In the genomic region with DNA sequence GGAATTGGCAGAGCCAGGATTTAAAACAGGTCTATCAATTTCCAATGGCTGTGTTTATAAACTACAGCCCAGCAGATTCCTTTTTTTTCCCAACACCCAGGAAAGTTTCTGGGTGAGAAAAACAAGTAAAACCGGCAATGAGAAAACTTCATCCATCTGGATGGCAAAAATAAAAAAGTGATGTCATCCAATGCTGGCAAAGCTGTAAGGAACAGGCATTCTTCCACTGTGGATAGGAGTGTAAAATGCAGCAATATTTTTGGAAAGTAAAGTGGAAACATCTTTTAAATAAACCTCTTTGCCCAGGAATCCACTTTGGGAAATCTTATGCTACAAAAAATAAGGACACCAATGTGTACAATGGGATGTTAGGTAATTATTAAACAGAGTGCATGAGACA, we compare ENCODE assay signal across 28 cellular contexts.
DNase-seq lines count a peak whose midpoint lies in the region; ATAC-seq and TF ChIP-seq lines count a peak whose summit lies in the region.
"Had no signal": no experiment of that assay in that cellular context is flagged by ENCODE, and none has a peak within 500 bp of the region (broad histone marks: within the 10 kb centered on the region; RNA-seq: fewer than 3 reads in every experiment).

No MANE protein-coding gene starts in this region.

- H3K4me3 ChIP-seq in HCT116 (replicated peaks in 1 of 2; ENCODE audit: low read depth in 1 of 2, low read length in 2 of 2), result no peak overlapping the region
- H3K4me3 ChIP-seq in thoracic aorta, result no peak overlapping the region
- H3K4me3 ChIP-seq: A549, GM23338, HAP-1 had no signal

- peak; percentile 40 for DNase-seq in AG20443 (ENCODE audit: low spot score)
- no peak for DNase-seq in HCT116 (ENCODE audit: low read depth, low spot score)
- peak; percentile 74 for DNase-seq in fibroblast of peridontal ligament (ENCODE audit: extremely low read depth)
- no peak for DNase-seq in thoracic aorta (ENCODE audit: low spot score)
- DNase-seq in activated CD4-positive, alpha-beta T cell treated with anti-CD3 and anti-CD28 coated beads, Interleukin-2, amount 10 ng/mL, durations not matched to agents 24 days and 14 days, result no peak
- no peak for DNase-seq in islet precursor cell
- DNase-seq: C1 segment of cervical spinal cord; Calu3; CD8-positive, alpha-beta T cell; EL; GF-D8; IMR-90; MV-4-11; NCI-H1105 treated with DMSO at 0.1 percent for 48 hours; NCI-H1694; NCI-H2081; NCI-H2171; NCI-H345; NCI-H524; NCI-H774; NK-92 treated with Interleukin-12 subunit alpha and Interleukin-12 subunit beta, amount 100 ng/mL, for 24 hours; SIG-M5; SK-N-SH had no signal

- no peak for ATAC-seq in HCT116
- ATAC-seq in thoracic aorta (ENCODE audit: insufficient number of reproducible peaks, low FRiP score, low read depth), result peak; percentile 71
- no peak for ATAC-seq in GM21423 (IDR thresholded peaks at IDR 0.05; ENCODE audit: unreplicated experiment)
- ATAC-seq: A549; CD8-positive, alpha-beta T cell; GM23338; Panc1 had no signal

- TF ChIP-seq POLR2A in HCT116 (IDR thresholded peaks at IDR 0.05; ENCODE audit: borderline replicate concordance, extremely low read depth, insufficient read depth, insufficient read length), result no peak

- no TSS peak for BruUV-seq in HCT116 (replicated peaks; lab: Mats Ljungman, UMichigan)

- no peak overlapping the region for H3K9ac ChIP-seq in HCT116 (ENCODE audit: low read length)
- H3K9ac ChIP-seq: SK-N-SH had no signal

- no peaks in the 10 kb centered on the region for H3K9me3 Mint-ChIP-seq in activated CD4-positive, alpha-beta T cell treated with anti-CD3 and anti-CD28 coated beads, Interleukin-2, amount 10 ng/mL, durations not matched to agents 24 days and 14 days
- H3K9me3 Mint-ChIP-seq: CD8-positive, alpha-beta T cell; GM23338 had no signal

- no peaks in the 10 kb centered on the region for H3K27me3 ChIP-seq in HCT116 (ENCODE audit: insufficient read depth, low read length)
- no peaks in the 10 kb centered on the region for H3K27me3 ChIP-seq in thoracic aorta (replicated peaks; ENCODE audit: insufficient read depth)

- H4K20me1 ChIP-seq in HCT116 (ENCODE audit: insufficient read depth), result no peaks in the 10 kb centered on the region

- TF ChIP-seq CTCF in HCT116 (IDR thresholded peaks at IDR 0.05 in 2 of 3, conservative IDR thresholded peaks at IDR 0.05 in 1 of 3; ENCODE audit: borderline replicate concordance in 1 of 3, insufficient read depth in 1 of 3, low read depth in 2 of 3, low read length in 2 of 3) (no peak), thoracic aorta (IDR thresholded peaks at IDR 0.05) (no peak)

- H3K4me1 Mint-ChIP-seq in activated CD4-positive, alpha-beta T cell treated with anti-CD3 and anti-CD28 coated beads, Interleukin-2, amount 10 ng/mL, durations not matched to agents 24 days and 14 days, result no peaks in the 10 kb centered on the region
- H3K4me1 Mint-ChIP-seq: GM23338 had no signal

- H3K27ac ChIP-seq in HCT116 (ENCODE audit: low read depth, low read length) (no peak overlapping the region), thoracic aorta (peak overlapping the region; percentile 23 to 49)
- H3K27ac ChIP-seq: A549 had no signal

- H3K79me2 ChIP-seq in HCT116 (ENCODE audit: insufficient read depth, low read length), result no peaks in the 10 kb centered on the region

- peaks cover 29% of the 10 kb centered on the region for H3K27me3 Mint-ChIP-seq in activated CD4-positive, alpha-beta T cell treated with anti-CD3 and anti-CD28 coated beads, Interleukin-2, amount 10 ng/mL, durations not matched to agents 24 days and 14 days

- H3K36me3 ChIP-seq in HCT116 (ENCODE audit: control insufficient read depth in 1 of 2, insufficient read depth in 2 of 2, low read length in 2 of 2), result no peaks in the 10 kb centered on the region
- H3K36me3 ChIP-seq in thoracic aorta, result no peaks in the 10 kb centered on the region
- H3K36me3 ChIP-seq: HAP-1 had no signal

- RAD21 ChIA-PET in HCT116 (lab: Charles Lee; ENCODE audit: low non-redundant PET in 1 of 2, low total read pairs in 2 of 2, uncharacterized antibody in 2 of 2, unreplicated experiment in 2 of 2), result no interaction called here

- H2AFZ ChIP-seq in HCT116 (ENCODE audit: low read depth, low read length, poor library complexity, severe bottlenecking), result peak overlapping the region; percentile 4
- H2AFZ ChIP-seq: GM23338 had no signal

- POLR2A ChIA-PET in HCT116 (lab: Charles Lee), result no interaction called here

- H3K27ac Mint-ChIP-seq in activated CD4-positive, alpha-beta T cell treated with anti-CD3 and anti-CD28 coated beads, Interleukin-2, amount 10 ng/mL, durations not matched to agents 24 days and 14 days, result no peak overlapping the region
- H3K27ac Mint-ChIP-seq: CD8-positive, alpha-beta T cell; GM23338 had no signal

- H3K4me3 Mint-ChIP-seq in activated CD4-positive, alpha-beta T cell treated with anti-CD3 and anti-CD28 coated beads, Interleukin-2, amount 10 ng/mL, durations not matched to agents 24 days and 14 days, result no peak overlapping the region
- H3K4me3 Mint-ChIP-seq: CD8-positive, alpha-beta T cell; GM23338 had no signal

- no peak for TF ChIP-seq RAD21 in HCT116 (IDR thresholded peaks at IDR 0.05; ENCODE audit: low read depth)

- intact Hi-C loops in HCT116 (cut with micrococcal nuclease), result no loop called here
- intact Hi-C loops in activated CD4-positive, alpha-beta T cell treated with anti-CD3 and anti-CD28 coated beads, Interleukin-2, amount 10 ng/mL, durations not matched to agents 24 days and 14 days (cut with micrococcal nuclease), result no loop called here

- peaks cover 2 to 11% of the 10 kb centered on the region in 2 experiments; a peak in 3 of 4 replicates for H3K4me1 ChIP-seq in HCT116 (ENCODE audit: control insufficient read depth in 1 of 2, insufficient read depth in 2 of 2, low read length in 2 of 2)
- H3K4me1 ChIP-seq in thoracic aorta (ENCODE audit: control insufficient read depth in 1 of 2, low read depth in 2 of 2), result peaks cover 0 to 14% of the 10 kb centered on the region in 2 donors
- H3K4me1 ChIP-seq: A549, HAP-1 had no signal

- H3K4me2 ChIP-seq in HCT116 (ENCODE audit: low read length), result no peak overlapping the region
- H3K4me2 ChIP-seq: A549, GM23338, SK-N-SH had no signal

- no peaks in the 10 kb centered on the region for H3K9me2 ChIP-seq in HCT116 (ENCODE audit: insufficient read depth)
- H3K9me2 ChIP-seq: SK-N-SH had no signal

- no peaks in the 10 kb centered on the region for H3K9me3 ChIP-seq in HCT116 (ENCODE audit: control insufficient read depth in 1 of 2, insufficient read depth in 1 of 2, low read depth in 1 of 2, low read length in 2 of 2)
- no peaks in the 10 kb centered on the region for H3K9me3 ChIP-seq in thoracic aorta
- H3K9me3 ChIP-seq: A549, HAP-1, SK-N-SH had no signal

- CTCF ChIA-PET in HCT116 (lab: Charles Lee), result no interaction called here

- H3K36me3 Mint-ChIP-seq in activated CD4-positive, alpha-beta T cell treated with anti-CD3 and anti-CD28 coated beads, Interleukin-2, amount 10 ng/mL, durations not matched to agents 24 days and 14 days (ENCODE audit: low read depth), result no peaks in the 10 kb centered on the region
- H3K36me3 Mint-ChIP-seq: CD8-positive, alpha-beta T cell had no signal

TF ChIP-seq in HCT116, 20 proteins besides CTCF, POLR2A, EP300 and RAD21 (continues in another document):
- TF ChIP-seq, protein P1, sequence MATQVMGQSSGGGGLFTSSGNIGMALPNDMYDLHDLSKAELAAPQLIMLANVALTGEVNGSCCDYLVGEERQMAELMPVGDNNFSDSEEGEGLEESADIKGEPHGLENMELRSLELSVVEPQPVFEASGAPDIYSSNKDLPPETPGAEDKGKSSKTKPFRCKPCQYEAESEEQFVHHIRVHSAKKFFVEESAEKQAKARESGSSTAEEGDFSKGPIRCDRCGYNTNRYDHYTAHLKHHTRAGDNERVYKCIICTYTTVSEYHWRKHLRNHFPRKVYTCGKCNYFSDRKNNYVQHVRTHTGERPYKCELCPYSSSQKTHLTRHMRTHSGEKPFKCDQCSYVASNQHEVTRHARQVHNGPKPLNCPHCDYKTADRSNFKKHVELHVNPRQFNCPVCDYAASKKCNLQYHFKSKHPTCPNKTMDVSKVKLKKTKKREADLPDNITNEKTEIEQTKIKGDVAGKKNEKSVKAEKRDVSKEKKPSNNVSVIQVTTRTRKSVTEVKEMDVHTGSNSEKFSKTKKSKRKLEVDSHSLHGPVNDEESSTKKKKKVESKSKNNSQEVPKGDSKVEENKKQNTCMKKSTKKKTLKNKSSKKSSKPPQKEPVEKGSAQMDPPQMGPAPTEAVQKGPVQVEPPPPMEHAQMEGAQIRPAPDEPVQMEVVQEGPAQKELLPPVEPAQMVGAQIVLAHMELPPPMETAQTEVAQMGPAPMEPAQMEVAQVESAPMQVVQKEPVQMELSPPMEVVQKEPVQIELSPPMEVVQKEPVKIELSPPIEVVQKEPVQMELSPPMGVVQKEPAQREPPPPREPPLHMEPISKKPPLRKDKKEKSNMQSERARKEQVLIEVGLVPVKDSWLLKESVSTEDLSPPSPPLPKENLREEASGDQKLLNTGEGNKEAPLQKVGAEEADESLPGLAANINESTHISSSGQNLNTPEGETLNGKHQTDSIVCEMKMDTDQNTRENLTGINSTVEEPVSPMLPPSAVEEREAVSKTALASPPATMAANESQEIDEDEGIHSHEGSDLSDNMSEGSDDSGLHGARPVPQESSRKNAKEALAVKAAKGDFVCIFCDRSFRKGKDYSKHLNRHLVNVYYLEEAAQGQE (IDR thresholded peaks at IDR 0.05; ENCODE audit: low read depth), result no peak
- TF ChIP-seq JUND (IDR thresholded peaks at IDR 0.05), result no peak
- no peak for TF ChIP-seq SP1 (IDR thresholded peaks at IDR 0.05; ENCODE audit: low read depth)
- TF ChIP-seq, protein P2, sequence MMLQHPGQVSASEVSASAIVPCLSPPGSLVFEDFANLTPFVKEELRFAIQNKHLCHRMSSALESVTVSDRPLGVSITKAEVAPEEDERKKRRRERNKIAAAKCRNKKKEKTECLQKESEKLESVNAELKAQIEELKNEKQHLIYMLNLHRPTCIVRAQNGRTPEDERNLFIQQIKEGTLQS (IDR thresholded peaks at IDR 0.05), result no peak
- TF ChIP-seq, protein P3, sequence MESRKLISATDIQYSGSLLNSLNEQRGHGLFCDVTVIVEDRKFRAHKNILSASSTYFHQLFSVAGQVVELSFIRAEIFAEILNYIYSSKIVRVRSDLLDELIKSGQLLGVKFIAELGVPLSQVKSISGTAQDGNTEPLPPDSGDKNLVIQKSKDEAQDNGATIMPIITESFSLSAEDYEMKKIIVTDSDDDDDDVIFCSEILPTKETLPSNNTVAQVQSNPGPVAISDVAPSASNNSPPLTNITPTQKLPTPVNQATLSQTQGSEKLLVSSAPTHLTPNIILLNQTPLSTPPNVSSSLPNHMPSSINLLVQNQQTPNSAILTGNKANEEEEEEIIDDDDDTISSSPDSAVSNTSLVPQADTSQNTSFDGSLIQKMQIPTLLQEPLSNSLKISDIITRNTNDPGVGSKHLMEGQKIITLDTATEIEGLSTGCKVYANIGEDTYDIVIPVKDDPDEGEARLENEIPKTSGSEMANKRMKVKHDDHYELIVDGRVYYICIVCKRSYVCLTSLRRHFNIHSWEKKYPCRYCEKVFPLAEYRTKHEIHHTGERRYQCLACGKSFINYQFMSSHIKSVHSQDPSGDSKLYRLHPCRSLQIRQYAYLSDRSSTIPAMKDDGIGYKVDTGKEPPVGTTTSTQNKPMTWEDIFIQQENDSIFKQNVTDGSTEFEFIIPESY (IDR thresholded peaks at IDR 0.05; ENCODE audit: extremely low read depth, insufficient replicate concordance, low read length), result no peak
- TF ChIP-seq EZH2 (IDR thresholded peaks at IDR 0.05), result no peak
- TF ChIP-seq CEBPB (IDR thresholded peaks at IDR 0.05; ENCODE audit: low read depth), result no peak

Comparison
In these comparisons a context has a peak if more than half of its experiments do, and no peak if none do; other contexts are left out.
1. DNase-seq: peak in AG20443 (single experiment) and fibroblast of peridontal ligament (single experiment); none in HCT116 (single experiment), thoracic aorta (single experiment), activated CD4-positive, alpha-beta T cell treated with anti-CD3 and anti-CD28 coated beads, Interleukin-2, amount 10 ng/mL, durations not matched to agents 24 days and 14 days (single experiment) and islet precursor cell (single experiment).